ENCODE assay signal across 8 cellular contexts in genomic region chrX:103309860-103310591, GRCh38. TPM values are rescaled to one million over a fixed set of nuclear protein-coding genes. Genes with fewer than 3 reads are reported as not detected.
DNase-seq lines count a peak whose midpoint lies in the region; ATAC-seq and TF ChIP-seq lines count a peak whose summit lies in the region.

No MANE protein-coding gene starts in this region.

- H3K36me3 ChIP-seq in GM23338 (ENCODE audit: insufficient read depth): no peaks in the 10 kb centered on the region

- POLR2A ChIA-PET in GM10248 (lab: Yijun Ruan, JAX): no interaction called here

- no peaks in the 10 kb centered on the region for H3K9me3 Mint-ChIP-seq in GM23338

- H3K4me1 ChIP-seq in GM23338 (ENCODE audit: insufficient read depth): 0 out of 2 replicates have a peak, but pooled peaks cover 3% of the 10 kb centered on the region

- H3K4me3 ChIP-seq in GM23338 (peak overlapping the region; percentile 73), skeletal muscle cell (ENCODE audit: low read depth, low read length) (peak overlapping the region; percentile 54)

- H3K79me2 ChIP-seq in GM23338 (replicated peaks; ENCODE audit: insufficient read depth): no peaks in the 10 kb centered on the region

- H3K27ac ChIP-seq in GM23338 (ENCODE audit: low read depth): no peak overlapping the region

- H3K4me3 Mint-ChIP-seq in GM23338: peak overlapping the region; percentile 84

- no peaks in the 10 kb centered on the region for H3F3A ChIP-seq in GM23338 (replicated peaks; ENCODE audit: low read depth)

- no peaks in the 10 kb centered on the region for H3K9me2 ChIP-seq in GM23338 (ENCODE audit: insufficient read depth)

- CTCF ChIA-PET in GM10248 (lab: Yijun Ruan, JAX): no interaction called here

- peaks cover 1% of the 10 kb centered on the region for H3K27me3 Mint-ChIP-seq in GM23338 (ENCODE audit: insufficient read depth, low read depth, poor library complexity)

- peaks cover 17% of the 10 kb centered on the region for H3K36me3 Mint-ChIP-seq in GM23338 (ENCODE audit: low read depth)

- peak overlapping the region; percentile 79 for H3K4me2 ChIP-seq in GM23338

- DNase-seq in GM23338 (ENCODE audit: low spot score) (peak; percentile 33), germinal center (ENCODE audit: low spot score) (peak; percentile 2), skeletal muscle cell (ENCODE audit: low read depth) (no peak), foreskin melanocyte (no peak), NCI-H69 (lab: John Stamatoyannopoulos, UW) (no peak), GM10248 (ENCODE audit: extremely low spot score) (no peak)

- H3K4me1 Mint-ChIP-seq in GM23338: peaks cover 3% of the 10 kb centered on the region

- H3K27me3 ChIP-seq in GM23338 (ENCODE audit: insufficient read depth): no peaks in the 10 kb centered on the region

- H2AFZ ChIP-seq in GM23338: no peak overlapping the region

- TF ChIP-seq CTCF in GM23338 (conservative IDR thresholded peaks at IDR 0.05; ENCODE audit: low read depth in 2 of 2) (no peak), GM10248 (IDR thresholded peaks at IDR 0.05; ENCODE audit: control extremely low read depth, extremely low read depth, low read depth, missing control alignments) (no peak)

- H4K20me1 ChIP-seq in GM23338 (replicated peaks; ENCODE audit: insufficient read depth): no peaks in the 10 kb centered on the region

- H3K27ac Mint-ChIP-seq in GM23338: 0 out of 2 replicates have a peak overlapping the region, but pooled peaks have one; percentile 67

- ATAC-seq in GM23338 (peak; percentile 63), SK-N-SH treated with all-trans-retinoic acid at 6 μM for 48 hours (peak; percentile 52), GM21515 (IDR thresholded peaks at IDR 0.05; ENCODE audit: unreplicated experiment) (no peak)

TF ChIP-seq in GM23338, 12 proteins besides CTCF, POLR2A, EP300 and RAD21:
- no peak for TF ChIP-seq ZNF331 (CRISPR knock-in tag; IDR thresholded peaks at IDR 0.05; ENCODE audit: low read depth)
- peak; percentile 61 for TF ChIP-seq REST (IDR thresholded peaks at IDR 0.05; ENCODE audit: unreplicated experiment)
TF ChIP-seq in GM23338: peak in this region for 1.

TF ChIP-seq in SK-N-SH treated with all-trans-retinoic acid at 6 μM for 48 hours, 23 proteins besides CTCF, POLR2A, EP300 and RAD21:
- TF ChIP-seq CSDC2 (CRISPR knock-in tag; IDR thresholded peaks at IDR 0.05) (no peak), ESRRG (CRISPR knock-in tag; IDR thresholded peaks at IDR 0.05) (no peak), BACH2 (CRISPR knock-in tag; IDR thresholded peaks at IDR 0.05; ENCODE audit: borderline replicate concordance) (no peak), CSRNP3 (CRISPR knock-in tag; IDR thresholded peaks at IDR 0.05) (no peak), CREB5 (CRISPR knock-in tag; IDR thresholded peaks at IDR 0.05; ENCODE audit: low read depth) (no peak), TOX (CRISPR knock-in tag; IDR thresholded peaks at IDR 0.05; ENCODE audit: borderline replicate concordance) (no peak), ZFP30 (CRISPR knock-in tag; IDR thresholded peaks at IDR 0.05) (no peak)
TF ChIP-seq in SK-N-SH treated with all-trans-retinoic acid at 6 μM for 48 hours: peak in this region for 0.

RNA-seq across cellular contexts. Expression of gene BEX2, which starts 0.8 kb away (rescaled TPM):
- total RNA-seq in GM23338 (2014; rRNA removed; shearing (Covaris generic)): 37.5 and 49.8 TPM in 2 replicates
- 87.9 and 99.5 TPM in 2 replicates for polyA plus RNA-seq in GM23338 (2016; fragmentation: Nextera tagmentation; extraction: Ambion mirVana)

RNA-seq across cellular contexts. Expression of gene TCEAL7, which starts 20.0 kb away (rescaled TPM):
- total RNA-seq in GM23338 (2014; rRNA removed; shearing (Covaris generic)): 7.3 and 16.5 TPM in 2 replicates
- polyA plus RNA-seq in GM23338 (2016; fragmentation: Nextera tagmentation; extraction: Ambion mirVana): 17.2 and 20.2 TPM in 2 replicates

RNA-seq across cellular contexts. Expression of gene TCEAL5, which starts 33.5 kb away (rescaled TPM):
- 1.8 and 2.0 TPM in 2 replicates for total RNA-seq in GM23338 (2014; rRNA removed; shearing (Covaris generic))
- polyA plus RNA-seq in GM23338 (2016; fragmentation: Nextera tagmentation; extraction: Ambion mirVana): 20.8 and 22.4 TPM in 2 replicates

RNA-seq across cellular contexts. Expression of gene TCEAL9, which starts 46.3 kb away (rescaled TPM):
- 31.6 and 37.1 TPM in 2 replicates for total RNA-seq in GM23338 (2014; rRNA removed; shearing (Covaris generic))
- polyA plus RNA-seq in GM23338 (2016; fragmentation: Nextera tagmentation; extraction: Ambion mirVana): 174 and 184 TPM in 2 replicates

RNA-seq across cellular contexts. Expression of gene TCEAL8, which starts 55.1 kb away (rescaled TPM):
- 105 and 135 TPM in 2 replicates for total RNA-seq in GM23338 (2014; rRNA removed; shearing (Covaris generic))
- polyA plus RNA-seq in GM23338 (2016; fragmentation: Nextera tagmentation; extraction: Ambion mirVana): 164 and 168 TPM in 2 replicates

Comparison
In these comparisons a context has a peak if more than half of its experiments do, and no peak if none do; other contexts are left out.
1. DNase-seq: peak in GM23338 (single experiment) and germinal center (single experiment); none in skeletal muscle cell (single experiment), foreskin melanocyte (single experiment), NCI-H69 (single experiment) and GM10248 (single experiment).